8 cellular contexts compared by ENCODE assay signal in genomic region chr10:22339761-22340361, GRCh38. TPM values are rescaled to one million over a fixed set of nuclear protein-coding genes. Genes with fewer than 3 reads are reported as not detected.
DNase-seq lines count a peak whose midpoint lies in the region; ATAC-seq, FAIRE-seq and TF ChIP-seq lines count a peak whose summit lies in the region.

No MANE protein-coding gene starts in this region.

- H3K27me3 Mint-ChIP-seq in H9 (ENCODE audit: low read depth): peaks cover 97% of the 10 kb centered on the region
- H3K27me3 Mint-ChIP-seq in activated naive CD8-positive, alpha-beta T cell: peaks cover 60% of the 10 kb centered on the region

- H2BK12ac ChIP-seq in H9 (ENCODE audit: insufficient read length, low read depth, low read length): no peak overlapping the region

- H3K36me3 ChIP-seq in A673 (ENCODE audit: insufficient read depth, low read length, poor library complexity, severe bottlenecking) (no peaks in the 10 kb centered on the region), kidney (ENCODE audit: control insufficient read depth in 1 of 2, insufficient read depth in 2 of 2, low read length in 2 of 2) (no peaks in the 10 kb centered on the region), thymus (ENCODE audit: control insufficient read depth, insufficient read depth) (no peaks in the 10 kb centered on the region)

- no peaks in the 10 kb centered on the region for H4K20me1 ChIP-seq in H9 (ENCODE audit: control insufficient read depth, insufficient read depth, insufficient read length)

- H3K27ac ChIP-seq in A673 (ENCODE audit: low read depth, low read length, poor library complexity, severe bottlenecking) (peak overlapping the region; percentile 92), H9 (ENCODE audit: insufficient read length, low read depth, low read length) (no peak overlapping the region), kidney (ENCODE audit: low read depth in 2 of 2, low read length in 2 of 2) (no peak overlapping the region), thymus (ENCODE audit: low read depth) (no peak overlapping the region)

- H3K9ac ChIP-seq in H9 (ENCODE audit: extremely low read depth, insufficient read length, low read length): no peak overlapping the region
- H3K9ac ChIP-seq in kidney (ENCODE audit: low read length in 2 of 2): no peak overlapping the region

- H3K9me3 Mint-ChIP-seq in H9: peaks cover 0 to 3% of the 10 kb centered on the region in 2 experiments; a peak in 3 of 5 replicates
- no peaks in the 10 kb centered on the region for H3K9me3 Mint-ChIP-seq in activated naive CD8-positive, alpha-beta T cell (ENCODE audit: low read depth)

- no peak overlapping the region for H2BK5ac ChIP-seq in H9 (ENCODE audit: insufficient read length, low read length)

- H3K4ac ChIP-seq in H9 (ENCODE audit: low read depth, low read length): no peak overlapping the region

- H3K56ac ChIP-seq in H9 (ENCODE audit: insufficient read length, low read depth, low read length): no peak overlapping the region

- H3K23me2 ChIP-seq in H9 (ENCODE audit: insufficient read length, low read depth, low read length, poor library complexity, severe bottlenecking): peaks cover 19% of the 10 kb centered on the region

- H2AK5ac ChIP-seq in H9 (ENCODE audit: insufficient read length, low read length): no peak overlapping the region

- CTCF ChIA-PET in A673 (lab: Charles Lee): no interaction called here

- H4K91ac ChIP-seq in H9 (ENCODE audit: insufficient read length, low read depth, low read length): no peak overlapping the region

- no peak overlapping the region for H3K27ac Mint-ChIP-seq in H9
- peak overlapping the region; percentile 79 for H3K27ac Mint-ChIP-seq in activated naive CD8-positive, alpha-beta T cell

- H3K79me1 ChIP-seq in H9 (ENCODE audit: insufficient read depth, low read depth, low read length, poor library complexity, severe bottlenecking): no peaks in the 10 kb centered on the region

- POLR2A ChIA-PET in A673 (lab: Charles Lee; ENCODE audit: low non-redundant PET): interaction anchor here (0.6 kb wide), 3 partner anchors 71 to 368 kb away, joined by 3 to 13 read pairs (median 3); no protein-coding TSS in a partner anchor

- TF ChIP-seq CTCF in A673 (conservative IDR thresholded peaks at IDR 0.05; ENCODE audit: low read depth, low read length): no peak
- TF ChIP-seq CTCF in H9 (conservative IDR thresholded peaks at IDR 0.05): no peak
- TF ChIP-seq CTCF in kidney (IDR thresholded peaks at IDR 0.05; ENCODE audit: borderline replicate concordance, extremely low read depth, insufficient read depth): no peak

- intact Hi-C loops in A673 (cut with micrococcal nuclease; ENCODE audit: unreplicated experiment): loop anchor here (10.0 kb wide), 1 partner anchor 645 kb away; no protein-coding TSS in a partner anchor
- intact Hi-C loops in kidney (cut with DNase I): no loop called here

- H3K27me3 ChIP-seq in A673 (replicated peaks; ENCODE audit: insufficient read depth, low read depth, low read length, poor library complexity) (peaks cover 71% of the 10 kb centered on the region), H9 (ENCODE audit: insufficient read depth, low read length) (peaks cover 74% of the 10 kb centered on the region), thymus (ENCODE audit: control insufficient read depth, insufficient read depth) (peaks cover 73% of the 10 kb centered on the region)

- H4K5ac ChIP-seq in H9 (ENCODE audit: insufficient read length, low read depth, low read length): no peak overlapping the region

- BruUV-seq in A673 (replicated peaks; lab: Mats Ljungman, UMichigan): no TSS peak

- no peak overlapping the region for H3K18ac ChIP-seq in H9 (ENCODE audit: insufficient read length, low read depth, low read length)

- H2BK15ac ChIP-seq in H9 (ENCODE audit: low read depth, low read length): no peak overlapping the region

- no peak overlapping the region for H3T11ph ChIP-seq in H9 (ENCODE audit: low read length)

- no peak for DNase-seq in A673 (ENCODE audit: low spot score)
- DNase-seq in H9: no peak
- no peak for DNase-seq in kidney
- DNase-seq in COLO668 (lab: John Stamatoyannopoulos, UW; ENCODE audit: unreplicated experiment): no peak

- peak overlapping the region; percentile 65 to 83 for H3K4me3 Mint-ChIP-seq in H9
- peak overlapping the region; percentile 87 for H3K4me3 Mint-ChIP-seq in activated naive CD8-positive, alpha-beta T cell

- ATAC-seq in HG02759 (IDR thresholded peaks at IDR 0.05; ENCODE audit: unreplicated experiment) (no peak), esophagus mucosa (no peak)

- peak overlapping the region; percentile 61 for H3K4me2 ChIP-seq in H9 (ENCODE audit: insufficient read depth, insufficient read length, low read length)

- H2BK20ac ChIP-seq in H9 (ENCODE audit: low read depth, low read length, poor library complexity, severe bottlenecking): no peak overlapping the region

- no CpG with 5 or more reads among the region's 15 CpGs for WGBS in H9 (ENCODE audit: extremely low coverage, insufficient read length, low lambda C conversion rate)
- 2% methylated on average over 15 of the region's 15 CpGs for WGBS in thymus

- H4K8ac ChIP-seq in H9 (replicated peaks; ENCODE audit: insufficient read length, low read depth, low read length): no peak overlapping the region

- H3K4me1 ChIP-seq in A673 (ENCODE audit: insufficient read depth, low read length, poor library complexity, severe bottlenecking) (peaks cover 22% of the 10 kb centered on the region), H9 (ENCODE audit: insufficient read depth, low read length) (no peaks in the 10 kb centered on the region), kidney (ENCODE audit: control insufficient read depth in 1 of 2, insufficient read depth in 1 of 2, low read depth in 1 of 2, low read length in 2 of 2) (peaks cover 0 to 14% of the 10 kb centered on the region in 2 donors), thymus (ENCODE audit: control insufficient read depth, insufficient read depth, low read length) (peaks cover 24% of the 10 kb centered on the region)

- H3K4me3 ChIP-seq in A673 (ENCODE audit: low read depth, low read length, poor library complexity, severe bottlenecking): peak overlapping the region; percentile 73
- H3K4me3 ChIP-seq in kidney (ENCODE audit: low read length in 2 of 2): peak overlapping the region; percentile 25 to 57
- peak overlapping the region; percentile 97 for H3K4me3 ChIP-seq in thymus (ENCODE audit: low read length)

- H2AFZ ChIP-seq in H9 (ENCODE audit: low read length): no peak overlapping the region

- no peak for FAIRE-seq in kidney (lab: Jason Lieb, UNC)

- no peak overlapping the region for H3K14ac ChIP-seq in H9 (ENCODE audit: insufficient read depth, low read length)

- H3K79me2 ChIP-seq in H9 (ENCODE audit: insufficient read depth, low read length): no peaks in the 10 kb centered on the region

- H3K9me3 ChIP-seq in A673 (ENCODE audit: low read depth, low read length, poor library complexity, severe bottlenecking): no peaks in the 10 kb centered on the region
- no peaks in the 10 kb centered on the region for H3K9me3 ChIP-seq in H9 (ENCODE audit: control insufficient read depth, low read depth, low read length)
- no peaks in the 10 kb centered on the region for H3K9me3 ChIP-seq in kidney (ENCODE audit: control insufficient read depth in 1 of 2, low read length in 2 of 2)
- H3K9me3 ChIP-seq in thymus (ENCODE audit: control insufficient read depth): peaks cover 5% of the 10 kb centered on the region

- H3K36me3 Mint-ChIP-seq in H9 (ENCODE audit: insufficient read depth in 1 of 3, low read depth in 3 of 3): no peaks in the 10 kb centered on the region
- H3K36me3 Mint-ChIP-seq in activated naive CD8-positive, alpha-beta T cell: peaks cover 3% of the 10 kb centered on the region

- peaks cover 5 to 14% of the 10 kb centered on the region in 2 experiments for H3K4me1 Mint-ChIP-seq in H9
- peaks cover 26% of the 10 kb centered on the region for H3K4me1 Mint-ChIP-seq in activated naive CD8-positive, alpha-beta T cell (ENCODE audit: low read depth)

- H3K23ac ChIP-seq in H9 (ENCODE audit: insufficient read length, low read depth, low read length): no peak overlapping the region

- no peak overlapping the region for H2BK120ac ChIP-seq in H9 (ENCODE audit: low read depth, low read length, poor library complexity, severe bottlenecking)

RNA-seq across cellular contexts. Expression of gene SPAG6, which starts 5.4 kb away (rescaled TPM):
- total RNA-seq in A673 (2021) (0.39 and 0.74 TPM in 2 replicates), H9 (2021) (0.24 and 0.29 TPM in 2 replicates), kidney (8.4 TPM), esophagus mucosa (not detected)
- polyA plus RNA-seq in kidney (ENCODE audit: insufficient read depth, low read depth, low replicate concordance) (0.30 TPM), thymus (1.0 TPM)

RNA-seq across cellular contexts. Expression of gene BMI1, which starts 19.0 kb away (rescaled TPM):
- total RNA-seq in A673 (2021) (65.3 and 85.2 TPM in 2 replicates), H9 (2021) (5.3 and 6.8 TPM in 2 replicates), kidney (49.0 TPM), esophagus mucosa (13.0 TPM)
- polyA plus RNA-seq in kidney (ENCODE audit: insufficient read depth, low read depth, low replicate concordance) (18.7 TPM), thymus (39.8 TPM)

RNA-seq across cellular contexts. Expression of gene COMMD3, which starts 23.7 kb away (rescaled TPM):
- total RNA-seq in A673 (2021) (66.0 and 72.6 TPM in 2 replicates), H9 (2021) (2.4 and 5.1 TPM in 2 replicates), kidney (46.2 TPM), esophagus mucosa (36.5 TPM)
- polyA plus RNA-seq in kidney (ENCODE audit: insufficient read depth, low read depth, low replicate concordance) (72.8 TPM), thymus (132 TPM)

Comparison
In these comparisons a context has a peak if more than half of its experiments do, and no peak if none do; other contexts are left out.
1. H3K4me3 ChIP-seq: peak in every context shown above with its lines; median percentile 97 in thymus; 73 in A673; 41 in kidney.